In the genomic region with DNA sequence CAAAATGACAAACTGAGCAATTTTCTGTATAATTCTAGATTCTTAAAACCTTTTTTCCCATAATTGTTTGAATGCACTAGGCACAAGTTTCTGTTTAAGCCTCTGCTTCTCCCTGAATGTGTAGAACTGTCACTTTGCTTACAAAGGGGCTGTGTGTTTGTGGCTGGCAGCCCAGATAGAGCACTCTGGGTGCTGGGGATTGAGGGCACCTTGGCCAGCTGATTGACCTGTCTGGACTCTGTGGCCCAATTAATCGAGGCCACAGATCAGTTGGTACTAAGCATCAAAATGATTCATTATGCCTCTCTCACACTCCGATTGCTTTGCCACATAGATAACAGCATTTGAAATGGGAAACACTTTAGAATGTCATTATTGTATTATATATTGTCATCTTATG, we compare ENCODE assay signal across 7 cellular contexts. TPM values are rescaled to one million over a fixed set of nuclear protein-coding genes. Genes with fewer than 3 reads are reported as not detected.
"Had no signal": no experiment of that assay in that cellular context is flagged by ENCODE, and none has a peak within 500 bp of the region (broad histone marks: within the 10 kb centered on the region; RNA-seq: fewer than 3 reads in every experiment).

No MANE protein-coding gene starts in this region.

- DNase-seq: IMR-90, KBM-7, KG1 had no signal

- ATAC-seq: HepG2, K562 had no signal

RNA-seq across cellular contexts. Expression of a gene that starts 12.1 kb away (rescaled TPM):
- total RNA-seq: HepG2, HT-29, HT1080, IMR-90, K562 had no signal
